Comparison of ENCODE assay signal across 13 cellular contexts in genomic region chr15:91908401-91908800, GRCh38. TPM values are rescaled to one million over a fixed set of nuclear protein-coding genes. Genes with fewer than 3 reads are reported as not detected.
A peak's percentile ranks its signal among the peaks of the same experiment; 100 is the strongest.
DNase-seq lines count a peak whose midpoint lies in the region; TF ChIP-seq lines count a peak whose summit lies in the region.
"Had no signal": no experiment of that assay in that cellular context is flagged by ENCODE, and none has a peak within 500 bp of the region (broad histone marks: within the 10 kb centered on the region; RNA-seq: fewer than 3 reads in every experiment).

No MANE protein-coding gene starts in this region.

- H3K27me3 Mint-ChIP-seq in activated naive CD4-positive, alpha-beta T cell treated with anti-CD3 and anti-CD28 coated beads for 36 hours (ENCODE audit: low read depth): no peaks in the 10 kb centered on the region
- H3K27me3 Mint-ChIP-seq: B cell had no signal

- no peaks in the 10 kb centered on the region for H3K9me3 ChIP-seq in esophagus squamous epithelium
- H3K9me3 ChIP-seq: uterus had no signal

- H3K9me3 Mint-ChIP-seq in activated naive CD4-positive, alpha-beta T cell treated with anti-CD3 and anti-CD28 coated beads for 36 hours: no peaks in the 10 kb centered on the region

- H3K4me3 Mint-ChIP-seq in activated naive CD4-positive, alpha-beta T cell treated with anti-CD3 and anti-CD28 coated beads for 36 hours: no peak overlapping the region
- H3K4me3 Mint-ChIP-seq: B cell had no signal

- TF ChIP-seq CTCF in esophagus squamous epithelium (IDR thresholded peaks at IDR 0.05): no peak

- peaks cover 2% of the 10 kb centered on the region for H3K36me3 Mint-ChIP-seq in activated naive CD4-positive, alpha-beta T cell treated with anti-CD3 and anti-CD28 coated beads for 36 hours (ENCODE audit: low read depth)

- no peak overlapping the region for H3K27ac Mint-ChIP-seq in activated naive CD4-positive, alpha-beta T cell treated with anti-CD3 and anti-CD28 coated beads for 36 hours
- H3K27ac Mint-ChIP-seq: B cell had no signal

- intact Hi-C loops in activated naive CD4-positive, alpha-beta T cell treated with anti-CD3 and anti-CD28 coated beads for 36 hours (cut with micrococcal nuclease): no loop called here
- intact Hi-C loops in esophagus squamous epithelium (cut with DNase I): no loop called here

- no peaks in the 10 kb centered on the region for H3K27me3 ChIP-seq in esophagus squamous epithelium
- H3K27me3 ChIP-seq: uterus had no signal

- CTCF ChIA-PET in activated naive CD4-positive, alpha-beta T cell treated with anti-CD3 and anti-CD28 coated beads for 36 hours (lab: Charles Lee): no interaction called here

- WGBS in esophagus squamous epithelium, 2 donors: 37 to 49% methylated on average over 4 of the region's 4 CpGs

- TF ChIP-seq POLR2A in esophagus squamous epithelium (IDR thresholded peaks at IDR 0.05): no peak

- H3K27ac ChIP-seq in esophagus squamous epithelium: peak overlapping the region; percentile 17 to 69 (median 42)
- H3K27ac ChIP-seq: uterus had no signal

- peaks cover 7 to 38% (median 8%) of the 10 kb centered on the region in 3 donors for H3K4me1 ChIP-seq in esophagus squamous epithelium
- H3K4me1 ChIP-seq: uterus had no signal

- H3K36me3 ChIP-seq in esophagus squamous epithelium: peaks cover 0 to 6% (median 0%) of the 10 kb centered on the region in 3 donors
- H3K36me3 ChIP-seq: uterus had no signal

- peaks cover 27% of the 10 kb centered on the region for H3K4me1 Mint-ChIP-seq in activated naive CD4-positive, alpha-beta T cell treated with anti-CD3 and anti-CD28 coated beads for 36 hours (ENCODE audit: low read depth)
- H3K4me1 Mint-ChIP-seq: B cell had no signal

- H3K4me3 ChIP-seq in esophagus squamous epithelium: no peak overlapping the region
- no peak overlapping the region for H3K4me3 ChIP-seq in skeletal muscle cell (ENCODE audit: low read depth, low read length)
- H3K4me3 ChIP-seq: uterus had no signal

- DNase-seq in activated naive CD4-positive, alpha-beta T cell treated with anti-CD3 and anti-CD28 coated beads for 36 hours: peak; percentile 16
- DNase-seq in activated naive CD4-positive, alpha-beta T cell treated with Interleukin-2 at 50 U/mL for 16 hours: no peak
- peak; percentile 46 for DNase-seq in RKO (ENCODE audit: low spot score)
- no peak for DNase-seq in esophagus squamous epithelium (lab: John Stamatoyannopoulos, UW)
- DNase-seq in skeletal muscle cell (ENCODE audit: low read depth): peak; percentile 22
- no peak for DNase-seq in NCI-H526 treated with DMSO at 0.1 percent for 48 hours (lab: John Stamatoyannopoulos, UW)
- no peak for DNase-seq in NCI-H2196 treated with DMSO at 0.1 percent for 48 hours (lab: John Stamatoyannopoulos, UW; ENCODE audit: unreplicated experiment)
- no peak for DNase-seq in NK-92 (lab: John Stamatoyannopoulos, UW; ENCODE audit: unreplicated experiment)
- DNase-seq: NCI-H446 treated with DMSO at 0.1 percent for 48 hours, Right ventricle myocardium superior, uterus had no signal

RNA-seq across cellular contexts. Expression of gene SLCO3A1, which starts 54.9 kb away (rescaled TPM):
- total RNA-seq in activated naive CD4-positive, alpha-beta T cell treated with anti-CD3 and anti-CD28 coated beads for 36 hours: 1 to 10 TPM; 3.1 to 3.3 TPM
- 10 to 100 TPM; 10.9 to 18.1 (median 14.2) TPM for total RNA-seq in esophagus squamous epithelium
- total RNA-seq: G401 had no signal

Comparison
In these comparisons a context has a peak if more than half of its experiments do, and no peak if none do; other contexts are left out.
1. DNase-seq: peak in activated naive CD4-positive, alpha-beta T cell treated with anti-CD3 and anti-CD28 coated beads for 36 hours (single experiment), RKO (single experiment) and skeletal muscle cell (single experiment); none in activated naive CD4-positive, alpha-beta T cell treated with Interleukin-2 at 50 U/mL for 16 hours (single experiment), esophagus squamous epithelium (single experiment), NCI-H526 treated with DMSO at 0.1 percent for 48 hours (single experiment), NCI-H2196 treated with DMSO at 0.1 percent for 48 hours (single experiment) and NK-92 (single experiment).